ENCODE assay signal across 9 cellular contexts in the genomic region with DNA sequence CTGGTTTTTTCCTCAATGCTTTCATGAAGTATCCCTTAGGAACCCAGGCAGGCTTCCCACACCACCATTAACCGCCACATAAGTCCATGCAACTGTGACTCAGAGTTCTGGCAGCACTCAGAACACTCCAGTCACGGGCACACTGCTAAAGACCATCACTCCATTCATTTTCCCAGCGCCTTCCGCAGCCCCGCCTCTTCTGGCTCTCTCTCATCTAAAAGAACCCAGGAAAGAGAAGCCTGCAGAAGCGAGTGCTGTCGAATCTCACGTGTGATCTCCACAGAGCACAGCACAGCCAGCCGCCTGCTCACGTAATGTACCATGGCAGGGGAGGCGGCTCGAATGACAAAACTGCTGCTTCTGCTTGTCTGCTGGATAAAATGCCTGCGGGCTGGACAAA. TPM values are rescaled to one million over a fixed set of nuclear protein-coding genes. Genes with fewer than 3 reads are reported as not detected.
DNase-seq lines count a peak whose midpoint lies in the region; ATAC-seq and TF ChIP-seq lines count a peak whose summit lies in the region.
"Had no signal": no experiment of that assay in that cellular context is flagged by ENCODE, and none has a peak within 500 bp of the region (broad histone marks: within the 10 kb centered on the region; RNA-seq: fewer than 3 reads in every experiment).

No MANE protein-coding gene starts in this region.

- H3K27ac Mint-ChIP-seq in endodermal cell: peak overlapping the region; percentile 55
- H3K27ac Mint-ChIP-seq in progenitor cell of endocrine pancreas: peak overlapping the region; percentile 84

- peaks cover 10% of the 10 kb centered on the region for H3K79me1 ChIP-seq in trophoblast cell (ENCODE audit: low read length)

- POLR2A ChIA-PET in PC-3 (lab: Charles Lee; ENCODE audit: unreplicated experiment): interaction anchor here (0.6 kb wide), 1 partner anchor 593 kb away, joined by 3 read pairs; the partner anchor contains the start of gene COX19

- peaks cover 12% of the 10 kb centered on the region; the same call in 1 of the 2 replicates for H3F3A ChIP-seq in DOHH2 (ENCODE audit: control insufficient read depth, insufficient read depth)
- H3F3A ChIP-seq in PC-3 (ENCODE audit: low read length, unreplicated experiment): peaks cover 5% of the 10 kb centered on the region

- H3K27me3 Mint-ChIP-seq in endodermal cell (ENCODE audit: insufficient read depth) (no peaks in the 10 kb centered on the region), progenitor cell of endocrine pancreas (no peaks in the 10 kb centered on the region)

- H3K4me3 Mint-ChIP-seq in endodermal cell (peak overlapping the region; percentile 32), progenitor cell of endocrine pancreas (ENCODE audit: low read depth) (peak overlapping the region; percentile 45)

- DNase-seq in PC-3 (peak; percentile 84), endodermal cell (no peak), progenitor cell of endocrine pancreas (ENCODE audit: low spot score, unreplicated experiment) (no peak), LoVo (ENCODE audit: low spot score) (no peak), trophoblast cell (no peak), activated gamma-delta T cell treated with Interleukin-2 at 50 U/mL for 16 hours (no peak)
- DNase-seq: activated CD8-positive, alpha-beta memory T cell treated with anti-CD3 and anti-CD28 coated beads for 24 hours had no signal

- H3K14ac ChIP-seq in trophoblast cell (ENCODE audit: low read length): no peak overlapping the region

- BruUV-seq in PC-3 (replicated peaks; lab: Mats Ljungman, UMichigan): TSS peak; percentile 28

- no peak overlapping the region for H2AK5ac ChIP-seq in trophoblast cell (ENCODE audit: low read length)

- no peak overlapping the region for H2BK5ac ChIP-seq in trophoblast cell (ENCODE audit: low read depth, low read length, poor library complexity)

- CTCF ChIA-PET in PC-3 (lab: Charles Lee): no interaction called here

- H3K36me3 ChIP-seq in DOHH2 (ENCODE audit: control insufficient read depth, low read length): peaks cover 25% of the 10 kb centered on the region
- peaks cover 5% of the 10 kb centered on the region; the same call in 1 of the 2 replicates for H3K36me3 ChIP-seq in PC-3 (ENCODE audit: low read depth, low read length)
- H3K36me3 ChIP-seq in endodermal cell (ENCODE audit: control insufficient read depth, insufficient read depth, low read length): no peaks in the 10 kb centered on the region
- H3K36me3 ChIP-seq in trophoblast cell (ENCODE audit: control insufficient read depth in 1 of 2, insufficient read depth in 2 of 2, low read length in 2 of 2): peaks cover 6 to 9% of the 10 kb centered on the region in 2 experiments

- H3K4me1 ChIP-seq in DOHH2 (ENCODE audit: control insufficient read depth, low read length) (peaks cover 27% of the 10 kb centered on the region), PC-3 (ENCODE audit: insufficient read depth, low read length) (peaks cover 46% of the 10 kb centered on the region), endodermal cell (ENCODE audit: control insufficient read depth, insufficient read depth, low read length) (peaks cover 4% of the 10 kb centered on the region), trophoblast cell (ENCODE audit: control insufficient read depth in 1 of 2, insufficient read depth in 2 of 2, low read length in 2 of 2) (peaks cover 18 to 25% of the 10 kb centered on the region in 2 experiments)

- H4K12ac ChIP-seq in trophoblast cell (ENCODE audit: low read depth, low read length): no peak overlapping the region

- TF ChIP-seq CTCF in DOHH2 (IDR thresholded peaks at IDR 0.05; ENCODE audit: low read depth, low read length, poor library complexity, severe bottlenecking): no peak
- no peak for TF ChIP-seq CTCF in PC-3 (conservative IDR thresholded peaks at IDR 0.05; ENCODE audit: low read depth, low read length)
- no peak for TF ChIP-seq CTCF in endodermal cell (conservative IDR thresholded peaks at IDR 0.05)
- no peak for TF ChIP-seq CTCF in progenitor cell of endocrine pancreas (IDR thresholded peaks at IDR 0.05; ENCODE audit: unreplicated experiment)

- no peak overlapping the region for H3K4ac ChIP-seq in trophoblast cell (ENCODE audit: low read depth, low read length)

- peak overlapping the region; percentile 100 for H3K9ac ChIP-seq in PC-3 (ENCODE audit: low read length)
- no peak overlapping the region for H3K9ac ChIP-seq in endodermal cell (ENCODE audit: extremely low read depth, low read length, poor library complexity, severe bottlenecking)
- no peak overlapping the region for H3K9ac ChIP-seq in trophoblast cell (ENCODE audit: low read length)

- H3K79me2 ChIP-seq in DOHH2 (ENCODE audit: control insufficient read depth, low read length) (peaks cover 37% of the 10 kb centered on the region), PC-3 (ENCODE audit: low read length) (peaks cover 31% of the 10 kb centered on the region), trophoblast cell (ENCODE audit: control insufficient read depth, insufficient read depth, low read length, poor library complexity) (peaks cover 7% of the 10 kb centered on the region)

- peak; percentile 49 for ATAC-seq in PC-3
- no peak for ATAC-seq in GM19452 (IDR thresholded peaks at IDR 0.05; ENCODE audit: unreplicated experiment)

- H2AFZ ChIP-seq in PC-3 (ENCODE audit: low read length): no peak overlapping the region
- no peak overlapping the region for H2AFZ ChIP-seq in trophoblast cell (ENCODE audit: insufficient read depth, low read length, poor library complexity)

- 74 to 75% methylated on average over 13 of the region's 13 CpGs for WGBS in endodermal cell (ENCODE audit: insufficient coverage in 1 of 2, insufficient read length in 1 of 2), 2 experiments
- no CpG with 5 or more reads among the region's 13 CpGs for WGBS in trophoblast cell (ENCODE audit: extremely low coverage, insufficient coverage, insufficient read length)

- H3K9me3 Mint-ChIP-seq in endodermal cell: no peaks in the 10 kb centered on the region
- no peaks in the 10 kb centered on the region for H3K9me3 Mint-ChIP-seq in progenitor cell of endocrine pancreas (ENCODE audit: low read depth)

- H3K4me1 Mint-ChIP-seq in endodermal cell (peaks cover 13% of the 10 kb centered on the region), progenitor cell of endocrine pancreas (ENCODE audit: low read depth) (peaks cover 19% of the 10 kb centered on the region)

- no peaks in the 10 kb centered on the region for H3K9me2 ChIP-seq in DOHH2 (replicated peaks; ENCODE audit: control insufficient read depth, low read length)
- H3K9me2 ChIP-seq in PC-3 (replicated peaks; ENCODE audit: low read length): no peaks in the 10 kb centered on the region

- H3K18ac ChIP-seq in trophoblast cell (ENCODE audit: low read length): no peak overlapping the region

- H4K91ac ChIP-seq in trophoblast cell (ENCODE audit: low read depth, low read length): no peak overlapping the region

- no peak overlapping the region for H4K8ac ChIP-seq in trophoblast cell (ENCODE audit: low read depth, low read length)

- H3K36me3 Mint-ChIP-seq in endodermal cell (ENCODE audit: low read depth): peaks cover 21% of the 10 kb centered on the region
- H3K36me3 Mint-ChIP-seq in progenitor cell of endocrine pancreas (ENCODE audit: insufficient read depth): peaks cover 9% of the 10 kb centered on the region

- H2BK12ac ChIP-seq in trophoblast cell (ENCODE audit: low read length): no peak overlapping the region

- H3K9me3 ChIP-seq in DOHH2 (ENCODE audit: control insufficient read depth, insufficient read depth, low read length) (no peaks in the 10 kb centered on the region), PC-3 (ENCODE audit: low read length) (no peaks in the 10 kb centered on the region), endodermal cell (ENCODE audit: control insufficient read depth, low read length) (no peaks in the 10 kb centered on the region), trophoblast cell (ENCODE audit: insufficient read depth, low read depth, low read length) (no peaks in the 10 kb centered on the region)

- H3K23ac ChIP-seq in trophoblast cell (ENCODE audit: low read length): no peak overlapping the region

- H3K4me2 ChIP-seq in DOHH2 (ENCODE audit: low read length): 0 out of 2 replicates have a peak overlapping the region, but pooled peaks have one; percentile 8
- peak overlapping the region; percentile 90 for H3K4me2 ChIP-seq in PC-3 (ENCODE audit: low read length)
- H3K4me2 ChIP-seq in trophoblast cell (ENCODE audit: low read length): no peak overlapping the region

- no peaks in the 10 kb centered on the region for H4K20me1 ChIP-seq in DOHH2 (ENCODE audit: control insufficient read depth, insufficient read depth, low read depth, low read length)
- H4K20me1 ChIP-seq in PC-3 (ENCODE audit: low read length): no peaks in the 10 kb centered on the region

- no peak overlapping the region for H3K27ac ChIP-seq in DOHH2 (ENCODE audit: low read depth, low read length)
- peak overlapping the region; percentile 99 for H3K27ac ChIP-seq in PC-3 (ENCODE audit: low read length)
- no peak overlapping the region for H3K27ac ChIP-seq in endodermal cell (ENCODE audit: low read depth, low read length)
- no peak overlapping the region for H3K27ac ChIP-seq in trophoblast cell (ENCODE audit: low read depth, low read length)

- intact Hi-C loops in PC-3 (cut with micrococcal nuclease): loop anchor here (1.0 kb wide), 3 partner anchors 12 to 64 kb away; partner anchors contain the start of genes INTS1 and TMEM184A

- H3K4me3 ChIP-seq in DOHH2 (ENCODE audit: low read length): no peak overlapping the region
- H3K4me3 ChIP-seq in PC-3 (ENCODE audit: low read length): peak overlapping the region; percentile 75
- H3K4me3 ChIP-seq in endodermal cell (ENCODE audit: low read length): no peak overlapping the region
- H3K4me3 ChIP-seq in trophoblast cell (ENCODE audit: low read depth, low read length): no peak overlapping the region

- H2BK120ac ChIP-seq in trophoblast cell (ENCODE audit: insufficient read depth, low read length, poor library complexity): no peak overlapping the region

- H3K27me3 ChIP-seq in DOHH2 (ENCODE audit: control insufficient read depth, low read length) (no peaks in the 10 kb centered on the region), PC-3 (ENCODE audit: low read length) (no peaks in the 10 kb centered on the region), endodermal cell (ENCODE audit: control insufficient read depth, insufficient read depth, low read length, poor library complexity, severe bottlenecking) (no peaks in the 10 kb centered on the region), trophoblast cell (ENCODE audit: insufficient read depth, low read length) (no peaks in the 10 kb centered on the region)

RNA-seq across cellular contexts. Expression of gene PSMG3, which starts 1.9 kb away (rescaled TPM):
- total RNA-seq in PC-3 (2014; rRNA removed) (133 and 171 TPM in 2 replicates), endodermal cell (10 to 100 TPM; 30.1 to 44.3 TPM), progenitor cell of endocrine pancreas (29.1 and 32.1 TPM in 2 replicates)
- 30.0 TPM for polyA plus RNA-seq in endodermal cell (2013, experiment 1 of 2)
- 30.2 TPM for polyA plus RNA-seq in endodermal cell (2013, experiment 2 of 2)
- polyA plus RNA-seq in trophoblast cell (2013): 11.7 and 12.0 TPM in 2 replicates

RNA-seq across cellular contexts. Expression of gene TMEM184A, which starts 11.9 kb away (rescaled TPM):
- total RNA-seq in PC-3 (2014; rRNA removed) (23.1 and 31.3 TPM in 2 replicates), endodermal cell (1 to 10 TPM; 4.6 to 5.1 TPM), progenitor cell of endocrine pancreas (7.4 and 8.6 TPM in 2 replicates)
- 0.43 TPM for polyA plus RNA-seq in endodermal cell (2013, experiment 1 of 2)
- polyA plus RNA-seq in endodermal cell (2013, experiment 2 of 2): 1.1 TPM
- 10.0 and 10.7 TPM in 2 replicates for polyA plus RNA-seq in trophoblast cell (2013)

RNA-seq across cellular contexts. Expression of gene MAFK, which starts 37.4 kb away (rescaled TPM):
- 61.6 and 83.3 TPM in 2 replicates for total RNA-seq in PC-3 (2014; rRNA removed)
- total RNA-seq in endodermal cell: 10 to 100 TPM in 1 of 2 donors, 1 to 10 TPM in 1; 7.7 to 10.7 TPM
- polyA plus RNA-seq in endodermal cell (2013, experiment 1 of 2): 5.6 TPM
- polyA plus RNA-seq in endodermal cell (2013, experiment 2 of 2): 5.2 TPM
- total RNA-seq in progenitor cell of endocrine pancreas: 21.5 and 26.2 TPM in 2 replicates
- polyA plus RNA-seq in trophoblast cell (2013): 55.4 and 60.1 TPM in 2 replicates
